In genomic region chr6:27924179-27924578, GRCh38 we compare ENCODE assay signal across 25 cellular contexts. TPM values are rescaled to one million over a fixed set of nuclear protein-coding genes. Genes with fewer than 3 reads are reported as not detected.
DNase-seq lines count a peak whose midpoint lies in the region; ATAC-seq, FAIRE-seq and TF ChIP-seq lines count a peak whose summit lies in the region.
"Had no signal": no experiment of that assay in that cellular context is flagged by ENCODE, and none has a peak within 500 bp of the region (broad histone marks: within the 10 kb centered on the region; RNA-seq: fewer than 3 reads in every experiment).

No MANE protein-coding gene starts in this region.

- FAIRE-seq in K562 (lab: Jason Lieb, UNC) (no peak), keratinocyte (lab: Jason Lieb, UNC) (peak; percentile 81)
- FAIRE-seq: A549, G401.6, GM12892, H1 had no signal

- no peaks in the 10 kb centered on the region for H3K4me1 ChIP-seq in K562 (replicated peaks in 1 of 2; ENCODE audit: control insufficient read depth in 2 of 2, insufficient read depth in 2 of 2, low read length in 2 of 2)
- peaks cover 6% of the 10 kb centered on the region for H3K4me1 ChIP-seq in keratinocyte (ENCODE audit: control insufficient read depth, extremely low read depth, insufficient read depth, low read length)
- H3K4me1 ChIP-seq: A549; BE2C; BLaER1 treated with 17β-estradiol and CSF1 and Interleukin-3, amounts not matched to agents 10 nM and 100 nM had no signal

- no peak overlapping the region for H3K9ac ChIP-seq in K562 (ENCODE audit: insufficient read depth in 1 of 2, low read depth in 2 of 2, low read length in 2 of 2)
- no peak overlapping the region for H3K9ac ChIP-seq in keratinocyte (ENCODE audit: control insufficient read depth, extremely low read depth, insufficient read depth, low read length)
- H3K9ac ChIP-seq: BLaER1 treated with 17β-estradiol and CSF1 and Interleukin-3, amounts not matched to agents 10 nM and 100 nM; GM23248 had no signal

- H4K20me1 ChIP-seq in K562 (replicated peaks; ENCODE audit: control insufficient read depth, insufficient read depth, low read length) (no peaks in the 10 kb centered on the region), keratinocyte (ENCODE audit: control insufficient read depth, extremely low read depth, insufficient read depth, low read length) (no peaks in the 10 kb centered on the region)
- H4K20me1 ChIP-seq: BLaER1 treated with 17β-estradiol and CSF1 and Interleukin-3, amounts not matched to agents 10 nM and 100 nM had no signal

- 0 out of 2 replicates have a peak, but pooled peaks cover 4% of the 10 kb centered on the region for H3K9me3 ChIP-seq in K562 (replicated peaks; ENCODE audit: control insufficient read depth, insufficient read depth, low read depth, low read length)
- H3K9me3 ChIP-seq in keratinocyte (ENCODE audit: control insufficient read depth, low read depth, low read length) = no peaks in the 10 kb centered on the region
- H3K9me3 ChIP-seq: A549, BE2C had no signal

- CTCF ChIA-PET in K562 (lab: Yijun Ruan, JAX; ENCODE audit: low intra/inter-chr PET ratio) = no interaction called here

- WGBS in K562 (ENCODE audit: insufficient coverage, low coverage, missing lambda C conversion rate) = 83% methylated on average over 6 of the region's 6 CpGs

- no peak overlapping the region for H3K27ac ChIP-seq in K562 (ENCODE audit: extremely low read depth, low read depth, low read length)
- H3K27ac ChIP-seq in keratinocyte (ENCODE audit: control insufficient read depth, insufficient read depth, low read length) = no peak overlapping the region
- H3K27ac ChIP-seq: A549; BLaER1 treated with 17β-estradiol and CSF1 and Interleukin-3, amounts not matched to agents 10 nM and 100 nM; GM23248 had no signal

- no peaks in the 10 kb centered on the region for H3K9me1 ChIP-seq in K562 (ENCODE audit: control insufficient read depth, insufficient read depth, low read length)
- no peaks in the 10 kb centered on the region for H3K9me1 ChIP-seq in keratinocyte (ENCODE audit: control insufficient read depth, extremely low read depth, insufficient read depth, low read length)

- H2AFZ ChIP-seq in K562 (ENCODE audit: low read depth, low read length) (no peak overlapping the region), keratinocyte (ENCODE audit: control insufficient read depth, low read length) (peak overlapping the region; percentile 16)
- H2AFZ ChIP-seq: GM23248 had no signal

- no peak for TF ChIP-seq POLR2A in K562 (conservative IDR thresholded peaks at IDR 0.05)

- TF ChIP-seq CTCF in K562 (IDR thresholded peaks at IDR 0.05 in 2 of 3, conservative IDR thresholded peaks at IDR 0.05 in 1 of 3; ENCODE audit: insufficient read depth in 2 of 3, low read depth in 1 of 3, low read length in 3 of 3) (no peak), keratinocyte (optimal IDR thresholded peaks at IDR 0.05 in 1 of 3, IDR thresholded peaks at IDR 0.05 in 1 of 3, conservative IDR thresholded peaks at IDR 0.05 in 1 of 3; ENCODE audit: extremely low read depth in 1 of 3, insufficient read depth in 2 of 3, low read length in 3 of 3) (no peak)

- H3K4me2 ChIP-seq in K562 (ENCODE audit: insufficient read depth, low read length) (no peak overlapping the region), keratinocyte (ENCODE audit: control insufficient read depth, extremely low read depth, insufficient read depth, low read depth, low read length) (peak overlapping the region; percentile 50)
- H3K4me2 ChIP-seq: A549; BLaER1 treated with 17β-estradiol and CSF1 and Interleukin-3, amounts not matched to agents 10 nM and 100 nM had no signal

- H3K27me3 ChIP-seq in K562 (ENCODE audit: control insufficient read depth in 2 of 2, insufficient read depth in 2 of 2, low read length in 2 of 2) (no peaks in the 10 kb centered on the region), keratinocyte (ENCODE audit: control insufficient read depth, extremely low read depth, insufficient read depth, low read length) (no peaks in the 10 kb centered on the region)
- H3K27me3 ChIP-seq: BLaER1 treated with 17β-estradiol and CSF1 and Interleukin-3, amounts not matched to agents 10 nM and 100 nM had no signal

- TF ChIP-seq RAD21 in K562 (CRISPR knock-in tag; conservative IDR thresholded peaks at IDR 0.05 in 1 of 2, IDR thresholded peaks at IDR 0.05 in 1 of 2) = no peak

- dilution Hi-C loops in keratinocyte (cut with MboI; ENCODE audit: extremely low pct_ligation_motif_present, low sequenced_read_pairs) = no loop called here

- peaks cover 63% of the 10 kb centered on the region for H3K36me3 ChIP-seq in K562 (ENCODE audit: control insufficient read depth, insufficient read depth, low read length)
- no peaks in the 10 kb centered on the region for H3K36me3 ChIP-seq in keratinocyte (ENCODE audit: control insufficient read depth in 2 of 2, extremely low read depth in 1 of 2, insufficient read depth in 2 of 2, low read length in 2 of 2)
- H3K36me3 ChIP-seq: BE2C; BLaER1 treated with 17β-estradiol and CSF1 and Interleukin-3, amounts not matched to agents 10 nM and 100 nM had no signal

- TF ChIP-seq EP300 in K562 (IDR thresholded peaks at IDR 0.05; ENCODE audit: low read length) = no peak

- H3K4me3 ChIP-seq in K562 (no peak overlapping the region), keratinocyte (ENCODE audit: control insufficient read depth in 2 of 3, extremely low read depth in 1 of 3, insufficient read depth in 2 of 3, low read depth in 1 of 3, low read length in 3 of 3) (no peak overlapping the region)
- H3K4me3 ChIP-seq: A549; BLaER1 treated with 17β-estradiol and CSF1 and Interleukin-3, amounts not matched to agents 10 nM and 100 nM; GM23248 had no signal

- BruUV-seq in K562 (replicated peaks; lab: Mats Ljungman, UMichigan) = TSS peak; percentile 21

- intact Hi-C loops in K562 (cut with micrococcal nuclease) = no loop called here

- DNase-seq in LoVo (ENCODE audit: low spot score) (peak; percentile 5), K562 (ENCODE audit: extremely low read depth in 1 of 4, low spot score in 3 of 4) (no peak), keratinocyte (ENCODE audit: low read depth, low spot score) (no peak), KG1 (lab: John Stamatoyannopoulos, UW) (no peak), pons (ENCODE audit: low spot score) (no peak)
- DNase-seq in activated CD4-positive, alpha-beta T cell treated with anti-CD3 and anti-CD28 coated beads for 48 hours = no peak
- DNase-seq: 8988T; ACHN; AML-193; BE2C; Calu3; CD4-positive, alpha-beta T cell; CD8-positive, alpha-beta memory T cell; DMS53; DMS79 treated with DMSO at 0.1 percent for 48 hours; GM23248; H7; HCEC 1CT had no signal

- peaks cover 59% of the 10 kb centered on the region for H3K79me2 ChIP-seq in K562 (ENCODE audit: control insufficient read depth, insufficient read depth, low read length)
- no peaks in the 10 kb centered on the region for H3K79me2 ChIP-seq in keratinocyte (ENCODE audit: control insufficient read depth, insufficient read depth, low read length)

- in situ Hi-C loops in K562 (cut with MboI) = no loop called here

- POLR2A ChIA-PET in K562 (lab: Yijun Ruan, JAX) = interaction anchor here (0.5 to 1.9 kb wide), 11 partner anchors 9 to 307 kb away, joined by 3 to 8 read pairs (median 4); a partner anchor contains a TSS

- no peak for ATAC-seq in K562
- no peak for ATAC-seq in HG02840 (IDR thresholded peaks at IDR 0.05; ENCODE audit: low FRiP score, unreplicated experiment)
- ATAC-seq: A549 had no signal

RNA-seq across cellular contexts. Expression of gene OR2B2, which starts 12.0 kb away (rescaled TPM):
- total RNA-seq in K562 (2011; cell fraction: chromatin; rRNA removed; ENCODE audit: low replicate concordance) = not detected in 2 replicates
- total RNA-seq in K562 (2011; cell fraction: nucleolus; rRNA removed) = not detected in 2 replicates
- total RNA-seq in K562 (2011; cell fraction: nucleoplasm; rRNA removed) = not detected in 2 replicates
- total RNA-seq in K562 (2014; rRNA removed) = not detected in 2 replicates
- not detected in 2 replicates for total RNA-seq in K562 (2014; rRNA removed; fragmentation: Illumina TruSeq; extraction: Trizol)
- total RNA-seq in K562 (2015; rRNA removed; fragmentation: Illumina TruSeq; extraction: Trizol) = not detected in 2 replicates
- not detected in 2 replicates for total RNA-seq in K562 (2021)
- not detected in 2 replicates for polyA plus RNA-seq in K562 (2011; rRNA removed)
- polyA plus RNA-seq in K562 (2011; cell fraction: cytosol; rRNA removed) = not detected in 2 replicates
- not detected in 2 replicates for polyA plus RNA-seq in K562 (2011; cell fraction: nucleus; rRNA removed)
- 0.14 and 0.57 TPM in 2 replicates for polyA plus RNA-seq in K562 (2012)
- not detected in 2 replicates for polyA plus RNA-seq in K562 (2014; fragmentation: Illumina TruSeq; extraction: Trizol)
- polyA plus RNA-seq in K562 (2014; fragmentation: Nextera tagmentation; extraction: Ambion mirVana) = under 1 TPM in 1 of 2 experiments, not detected in 1; 0.24 TPM
- polyA plus RNA-seq in K562 (2014; rRNA removed) = not detected in 2 replicates
- polyA minus RNA-seq in K562 (2011; rRNA and poly(A)+ RNA removed) = not detected in 2 replicates
- polyA minus RNA-seq in K562 (2011; cell fraction: cytosol; rRNA and poly(A)+ RNA removed) = not detected in 2 replicates
- polyA minus RNA-seq in K562 (2011; cell fraction: nucleus; rRNA and poly(A)+ RNA removed) = not detected in 2 replicates
- not detected in 3 replicates for polyA plus RNA-seq in keratinocyte
- not detected for polyA plus RNA-seq in keratinocyte (2011; ENCODE audit: low read depth)
- not detected in 2 replicates for polyA plus RNA-seq in keratinocyte (2011; cell fraction: cytosol; rRNA removed)
- not detected in 2 replicates for polyA plus RNA-seq in keratinocyte (2011; cell fraction: nucleus; rRNA removed)
- polyA plus RNA-seq in keratinocyte (2012; ENCODE audit: low replicate concordance) = not detected in 2 replicates
- polyA minus RNA-seq in keratinocyte = not detected in 3 replicates
- polyA minus RNA-seq in keratinocyte (2011; cell fraction: cytosol; rRNA and poly(A)+ RNA removed) = not detected
- not detected in 2 replicates for polyA minus RNA-seq in keratinocyte (2011; cell fraction: nucleus; rRNA and poly(A)+ RNA removed)
- total RNA-seq: Calu3; CD4-positive, alpha-beta T cell; CD8-positive, alpha-beta memory T cell; GM23248; H1; H7 had no signal
- polyA plus RNA-seq: A549; CD14-positive monocyte; CD8-positive, alpha-beta memory T cell; GM23248; H1 had no signal

RNA-seq across cellular contexts. Expression of gene OR2B6, which starts 32.9 kb away (rescaled TPM):
- 50.3 and 101 TPM in 2 replicates for total RNA-seq in K562 (2011; cell fraction: chromatin; rRNA removed; ENCODE audit: low replicate concordance)
- total RNA-seq in K562 (2011; cell fraction: nucleolus; rRNA removed) = 16.7 and 40.0 TPM in 2 replicates
- total RNA-seq in K562 (2011; cell fraction: nucleoplasm; rRNA removed) = 128 and 218 TPM in 2 replicates
- 2.3 and 4.3 TPM in 2 replicates for total RNA-seq in K562 (2014; rRNA removed)
- 6.4 and 8.3 TPM in 2 replicates for total RNA-seq in K562 (2014; rRNA removed; fragmentation: Illumina TruSeq; extraction: Trizol)
- total RNA-seq in K562 (2015; rRNA removed; fragmentation: Illumina TruSeq; extraction: Trizol) = 3.2 and 4.0 TPM in 2 replicates
- 4.2 and 4.4 TPM in 2 replicates for total RNA-seq in K562 (2021)
- 18.7 and 24.2 TPM in 2 replicates for polyA plus RNA-seq in K562 (2011; rRNA removed)
- polyA plus RNA-seq in K562 (2011; cell fraction: cytosol; rRNA removed) = 3.5 and 10.2 TPM in 2 replicates
- polyA plus RNA-seq in K562 (2011; cell fraction: nucleus; rRNA removed) = 131 and 142 TPM in 2 replicates
- 2.2 and 10.6 TPM in 2 replicates for polyA plus RNA-seq in K562 (2012)
- polyA plus RNA-seq in K562 (2014; fragmentation: Illumina TruSeq; extraction: Trizol) = 8.7 and 12.0 TPM in 2 replicates
- polyA plus RNA-seq in K562 (2014; fragmentation: Nextera tagmentation; extraction: Ambion mirVana) = 1 to 10 TPM; 1.9 to 2.4 TPM
- polyA plus RNA-seq in K562 (2014; rRNA removed) = 11.7 and 15.2 TPM in 2 replicates
- 15.7 and 16.4 TPM in 2 replicates for polyA minus RNA-seq in K562 (2011; rRNA and poly(A)+ RNA removed)
- 1.8 and 2.5 TPM in 2 replicates for polyA minus RNA-seq in K562 (2011; cell fraction: cytosol; rRNA and poly(A)+ RNA removed)
- 26.7 and 27.9 TPM in 2 replicates for polyA minus RNA-seq in K562 (2011; cell fraction: nucleus; rRNA and poly(A)+ RNA removed)
- polyA plus RNA-seq in keratinocyte = not detected in 3 replicates
- polyA plus RNA-seq in keratinocyte (2011; ENCODE audit: low read depth) = not detected
- polyA plus RNA-seq in keratinocyte (2011; cell fraction: cytosol; rRNA removed) = not detected in 2 replicates
- 0.16 and 0.18 TPM in 2 replicates for polyA plus RNA-seq in keratinocyte (2011; cell fraction: nucleus; rRNA removed)
- not detected in 2 replicates for polyA plus RNA-seq in keratinocyte (2012; ENCODE audit: low replicate concordance)
- polyA minus RNA-seq in keratinocyte = not detected in 3 replicates
- not detected for polyA minus RNA-seq in keratinocyte (2011; cell fraction: cytosol; rRNA and poly(A)+ RNA removed)
- not detected in 2 replicates for polyA minus RNA-seq in keratinocyte (2011; cell fraction: nucleus; rRNA and poly(A)+ RNA removed)
- total RNA-seq: CD4-positive, alpha-beta T cell; CD8-positive, alpha-beta memory T cell; GM23248; H1; H7 had no signal
- polyA plus RNA-seq: CD14-positive monocyte; CD8-positive, alpha-beta memory T cell; GM23248 had no signal
